9 cellular contexts compared by ENCODE assay signal in genomic region chr3:133295199-133295901, GRCh38.
DNase-seq lines count a peak whose midpoint lies in the region; ATAC-seq, FAIRE-seq and TF ChIP-seq lines count a peak whose summit lies in the region.
"Had no signal": no experiment of that assay in that cellular context is flagged by ENCODE, and none has a peak within 500 bp of the region (broad histone marks: within the 10 kb centered on the region; RNA-seq: fewer than 3 reads in every experiment).

No MANE protein-coding gene starts in this region.

- H3K9me3 Mint-ChIP-seq in endothelial cell (ENCODE audit: unreplicated experiment) (no peaks in the 10 kb centered on the region), immature natural killer cell (peaks cover 0 to 8% (median 0%) of the 10 kb centered on the region in 6 donors)
- H3K9me3 Mint-ChIP-seq: memory B cell had no signal

- POLR2A ChIA-PET in AG04450 (lab: Yijun Ruan, JAX): no interaction called here

- peaks cover 2% of the 10 kb centered on the region for H3K36me3 Mint-ChIP-seq in endothelial cell (ENCODE audit: low read depth, unreplicated experiment)
- H3K36me3 Mint-ChIP-seq in immature natural killer cell: no peaks in the 10 kb centered on the region
- H3K36me3 Mint-ChIP-seq: memory B cell had no signal

- peak; percentile 23 for DNase-seq in AG04450 (ENCODE audit: low read depth, low spot score)
- peak; percentile 4 for DNase-seq in GM18507 (ENCODE audit: extremely low spot score, insufficient read length, low read depth)
- DNase-seq in dedifferentiated amniotic fluid mesenchymal stem cell (ENCODE audit: extremely low spot score): peak; percentile 25
- DNase-seq in HuH-7.5 (ENCODE audit: low spot score): no peak
- no peak for DNase-seq in endothelial cell (ENCODE audit: low spot score)
- DNase-seq in immature natural killer cell: no peak
- DNase-seq in stimulated activated naive CD4-positive, alpha-beta T cell treated with Interleukin-2 at 50 U/mL for 16 hours (lab: John Stamatoyannopoulos, UW): no peak

- FAIRE-seq in GM18507 (lab: Jason Lieb, UNC): no peak

- no peaks in the 10 kb centered on the region for H3K27me3 Mint-ChIP-seq in endothelial cell (ENCODE audit: unreplicated experiment)
- peaks cover 2 to 4% (median 4%) of the 10 kb centered on the region in 3 donors for H3K27me3 Mint-ChIP-seq in immature natural killer cell (ENCODE audit: low read depth in 3 of 3)

- H3K4me3 Mint-ChIP-seq in endothelial cell (ENCODE audit: unreplicated experiment) (no peak overlapping the region), immature natural killer cell (no peak overlapping the region)
- H3K4me3 Mint-ChIP-seq: memory B cell had no signal

- no peak overlapping the region for H3K27ac ChIP-seq in AG04450 (ENCODE audit: low read depth, low read length)

- CTCF ChIA-PET in AG04450 (lab: Charles Lee): no interaction called here

- peak; percentile 94 for ATAC-seq in HG03442 (IDR thresholded peaks at IDR 0.05; ENCODE audit: unreplicated experiment)

- no peaks in the 10 kb centered on the region for H3K27me3 ChIP-seq in AG04450 (ENCODE audit: control insufficient read depth, insufficient read depth, low read length)

- no peaks in the 10 kb centered on the region for H3K4me1 Mint-ChIP-seq in endothelial cell (ENCODE audit: unreplicated experiment)
- H3K4me1 Mint-ChIP-seq in immature natural killer cell: no peaks in the 10 kb centered on the region
- H3K4me1 Mint-ChIP-seq: memory B cell had no signal

- H3K27ac Mint-ChIP-seq in endothelial cell (ENCODE audit: unreplicated experiment) (no peak overlapping the region), immature natural killer cell (no peak overlapping the region)
- H3K27ac Mint-ChIP-seq: memory B cell had no signal

- no peak overlapping the region for H3K4me3 ChIP-seq in AG04450 (ENCODE audit: low read depth, low read length)

- H3K9me3 ChIP-seq in AG04450 (ENCODE audit: control insufficient read depth, insufficient read depth, low read length): no peaks in the 10 kb centered on the region

- TF ChIP-seq CTCF in AG04450 (IDR thresholded peaks at IDR 0.05; ENCODE audit: low read depth, low read length) (no peak), endothelial cell (IDR thresholded peaks at IDR 0.05; ENCODE audit: unreplicated experiment) (no peak)

Comparison
In these comparisons a context has a peak if more than half of its experiments do, and no peak if none do; other contexts are left out.
1. DNase-seq: peak in AG04450 (single experiment), GM18507 (single experiment) and dedifferentiated amniotic fluid mesenchymal stem cell (single experiment); none in HuH-7.5 (single experiment), endothelial cell (single experiment), immature natural killer cell (0 of 3) and stimulated activated naive CD4-positive, alpha-beta T cell treated with Interleukin-2 at 50 U/mL for 16 hours (single experiment).